ENCODE assay signal across 1 cellular context in the genomic region with DNA sequence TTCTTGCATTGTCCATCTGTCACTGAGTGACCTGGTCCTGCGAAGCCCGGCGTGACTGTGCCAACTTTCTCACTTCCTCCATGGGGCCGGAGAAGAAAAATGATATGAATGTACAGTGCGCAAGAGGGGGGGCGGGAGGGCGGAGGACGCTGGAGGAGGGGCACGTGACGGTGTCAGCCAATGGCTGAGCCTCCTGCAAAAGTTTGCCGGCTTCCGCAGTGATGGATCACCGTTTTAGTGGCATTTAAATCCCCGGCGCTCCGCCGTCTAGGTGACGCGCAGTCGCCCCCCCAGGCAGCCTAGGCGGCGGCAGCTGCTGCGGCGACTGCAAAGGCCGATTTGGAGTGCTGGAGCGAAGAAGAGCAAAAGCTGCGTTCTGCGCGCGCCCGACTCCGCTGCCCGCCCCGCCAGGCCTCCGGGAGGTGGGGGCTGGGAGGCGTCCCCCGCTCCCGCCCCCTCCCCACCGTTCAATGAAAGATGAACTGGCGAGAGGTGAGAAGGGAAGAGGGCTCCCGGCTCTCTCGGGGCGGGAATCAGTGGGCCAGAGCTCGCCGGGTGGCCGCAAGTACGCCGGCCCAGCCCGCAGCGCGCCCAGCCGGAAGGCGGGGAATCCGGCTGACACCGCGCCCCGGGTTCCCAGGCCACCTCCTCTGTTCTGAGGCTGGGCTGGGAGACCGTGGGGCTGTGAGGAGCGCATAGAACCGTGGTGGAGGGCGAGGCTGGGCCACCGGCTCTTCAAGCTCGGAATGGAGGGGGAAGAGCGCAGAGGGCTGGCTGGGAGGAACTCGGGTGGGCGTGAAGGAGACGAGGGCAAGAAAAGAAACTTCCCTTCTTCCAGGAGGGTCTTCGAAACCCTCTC.
TF ChIP-seq lines count a peak whose summit lies in the region.

HOXA1 (minus strand) TSS at position 104 of the 859 bp plus-strand sequence; CDS start at position 16, 88 bp downstream.

TF ChIP-seq in HCT116, 20 proteins besides CTCF, POLR2A, EP300 and RAD21 (continued from another document):
- no peak for TF ChIP-seq ATF3 (IDR thresholded peaks at IDR 0.05)
- TF ChIP-seq EZH2 (IDR thresholded peaks at IDR 0.05) = no peak
- peak; percentile 68; the same call in 1 of the 2 replicates for TF ChIP-seq SIN3A (IDR thresholded peaks at IDR 0.05; ENCODE audit: low read depth)
- peak; percentile 60 for TF ChIP-seq TCF7L2 (IDR thresholded peaks at IDR 0.05; ENCODE audit: borderline replicate concordance, extremely low read depth, insufficient read depth, insufficient read length)
- TF ChIP-seq YY1 (IDR thresholded peaks at IDR 0.05; ENCODE audit: extremely low read depth, insufficient replicate concordance, low read depth, low read length) = peak; percentile 6
- peak; percentile 60 for TF ChIP-seq ZFX (IDR thresholded peaks at IDR 0.05)
